Comparison of ENCODE assay signal across 1 cellular context in the genomic region with DNA sequence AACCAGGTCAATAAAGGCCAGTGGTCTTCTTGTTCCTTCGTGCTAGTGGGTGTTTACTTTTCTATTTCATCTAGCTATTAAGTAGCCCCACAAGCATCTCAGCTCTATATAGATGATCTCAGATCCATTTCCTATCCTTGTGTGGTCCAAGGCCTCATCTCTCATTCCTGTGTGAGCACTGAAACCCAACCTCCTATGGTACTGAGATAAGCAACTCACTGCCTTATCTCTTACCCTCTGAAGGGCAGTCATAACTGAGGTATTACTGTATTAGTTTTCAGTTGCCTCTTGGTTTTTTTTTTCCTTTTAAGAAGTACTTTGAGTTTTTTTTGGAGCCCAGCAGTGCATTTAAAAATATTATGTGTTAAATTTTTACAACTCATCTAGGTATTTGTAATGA.
TF ChIP-seq lines count a peak whose summit lies in the region.

No MANE protein-coding gene starts in this region.

TF ChIP-seq in IMR-90, 13 proteins besides CTCF, POLR2A, EP300 and RAD21:
- TF ChIP-seq MAZ (IDR thresholded peaks at IDR 0.05; ENCODE audit: borderline replicate concordance, low read depth, low read length) (no peak), MXI1 (IDR thresholded peaks at IDR 0.05; ENCODE audit: borderline replicate concordance, low read depth, low read length) (no peak), RFX5 (IDR thresholded peaks at IDR 0.05; ENCODE audit: low read depth, low read length) (no peak), CEBPB (IDR thresholded peaks at IDR 0.05; ENCODE audit: low read depth, low read length) (no peak), MAFK (IDR thresholded peaks at IDR 0.05; ENCODE audit: low read depth, low read length) (no peak), NFE2L2 (IDR thresholded peaks at IDR 0.05; ENCODE audit: low read depth, low read length) (no peak), BHLHE40 (IDR thresholded peaks at IDR 0.05; ENCODE audit: low read depth, low read length) (no peak)
- TF ChIP-seq, protein P1, sequence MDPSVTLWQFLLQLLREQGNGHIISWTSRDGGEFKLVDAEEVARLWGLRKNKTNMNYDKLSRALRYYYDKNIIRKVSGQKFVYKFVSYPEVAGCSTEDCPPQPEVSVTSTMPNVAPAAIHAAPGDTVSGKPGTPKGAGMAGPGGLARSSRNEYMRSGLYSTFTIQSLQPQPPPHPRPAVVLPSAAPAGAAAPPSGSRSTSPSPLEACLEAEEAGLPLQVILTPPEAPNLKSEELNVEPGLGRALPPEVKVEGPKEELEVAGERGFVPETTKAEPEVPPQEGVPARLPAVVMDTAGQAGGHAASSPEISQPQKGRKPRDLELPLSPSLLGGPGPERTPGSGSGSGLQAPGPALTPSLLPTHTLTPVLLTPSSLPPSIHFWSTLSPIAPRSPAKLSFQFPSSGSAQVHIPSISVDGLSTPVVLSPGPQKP (IDR thresholded peaks at IDR 0.05; ENCODE audit: borderline replicate concordance, low read depth, low read length): no peak
- TF ChIP-seq, protein P2, sequence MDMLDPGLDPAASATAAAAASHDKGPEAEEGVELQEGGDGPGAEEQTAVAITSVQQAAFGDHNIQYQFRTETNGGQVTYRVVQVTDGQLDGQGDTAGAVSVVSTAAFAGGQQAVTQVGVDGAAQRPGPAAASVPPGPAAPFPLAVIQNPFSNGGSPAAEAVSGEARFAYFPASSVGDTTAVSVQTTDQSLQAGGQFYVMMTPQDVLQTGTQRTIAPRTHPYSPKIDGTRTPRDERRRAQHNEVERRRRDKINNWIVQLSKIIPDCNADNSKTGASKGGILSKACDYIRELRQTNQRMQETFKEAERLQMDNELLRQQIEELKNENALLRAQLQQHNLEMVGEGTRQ (IDR thresholded peaks at IDR 0.05; ENCODE audit: low read depth, low read length): no peak
